ENCODE assay signal across 1 cellular context in the genomic region with DNA sequence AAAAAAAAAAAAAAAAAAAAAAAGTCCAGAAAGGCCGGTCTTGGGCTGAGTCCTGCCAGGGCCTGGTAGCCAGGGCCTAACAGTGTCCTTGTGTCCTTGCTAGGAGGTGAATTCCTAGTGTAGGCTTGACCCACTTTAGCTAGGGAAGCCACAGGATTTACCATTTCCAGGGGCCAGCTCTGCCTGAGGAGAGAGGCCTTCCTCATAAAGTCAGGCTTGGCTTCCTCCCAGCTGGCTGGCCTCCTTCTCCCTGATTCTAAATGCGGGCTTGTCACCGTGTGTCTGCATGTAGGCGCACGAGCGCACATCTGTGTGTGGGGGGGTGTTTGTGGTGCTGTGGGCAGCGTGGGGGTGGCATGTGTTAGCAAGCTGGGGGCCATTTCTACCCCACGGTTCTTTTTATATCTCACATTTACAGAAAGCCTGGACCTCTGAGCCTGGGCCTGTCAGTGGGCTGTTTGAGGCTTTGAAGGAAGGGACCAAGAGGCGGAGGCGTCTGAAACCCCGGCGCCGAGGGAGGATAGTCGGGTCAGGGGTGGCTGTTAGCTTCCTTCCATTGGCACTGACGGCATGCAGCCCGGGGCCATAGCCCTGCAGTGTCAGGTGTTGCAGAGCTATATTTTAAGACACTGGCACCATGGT.
TF ChIP-seq lines count a peak whose summit lies in the region.

No MANE protein-coding gene starts in this region.

TF ChIP-seq in SK-N-SH treated with all-trans-retinoic acid at 6 μM for 48 hours, 23 proteins besides CTCF, POLR2A, EP300 and RAD21 (continued from another document):
- TF ChIP-seq, protein P1, sequence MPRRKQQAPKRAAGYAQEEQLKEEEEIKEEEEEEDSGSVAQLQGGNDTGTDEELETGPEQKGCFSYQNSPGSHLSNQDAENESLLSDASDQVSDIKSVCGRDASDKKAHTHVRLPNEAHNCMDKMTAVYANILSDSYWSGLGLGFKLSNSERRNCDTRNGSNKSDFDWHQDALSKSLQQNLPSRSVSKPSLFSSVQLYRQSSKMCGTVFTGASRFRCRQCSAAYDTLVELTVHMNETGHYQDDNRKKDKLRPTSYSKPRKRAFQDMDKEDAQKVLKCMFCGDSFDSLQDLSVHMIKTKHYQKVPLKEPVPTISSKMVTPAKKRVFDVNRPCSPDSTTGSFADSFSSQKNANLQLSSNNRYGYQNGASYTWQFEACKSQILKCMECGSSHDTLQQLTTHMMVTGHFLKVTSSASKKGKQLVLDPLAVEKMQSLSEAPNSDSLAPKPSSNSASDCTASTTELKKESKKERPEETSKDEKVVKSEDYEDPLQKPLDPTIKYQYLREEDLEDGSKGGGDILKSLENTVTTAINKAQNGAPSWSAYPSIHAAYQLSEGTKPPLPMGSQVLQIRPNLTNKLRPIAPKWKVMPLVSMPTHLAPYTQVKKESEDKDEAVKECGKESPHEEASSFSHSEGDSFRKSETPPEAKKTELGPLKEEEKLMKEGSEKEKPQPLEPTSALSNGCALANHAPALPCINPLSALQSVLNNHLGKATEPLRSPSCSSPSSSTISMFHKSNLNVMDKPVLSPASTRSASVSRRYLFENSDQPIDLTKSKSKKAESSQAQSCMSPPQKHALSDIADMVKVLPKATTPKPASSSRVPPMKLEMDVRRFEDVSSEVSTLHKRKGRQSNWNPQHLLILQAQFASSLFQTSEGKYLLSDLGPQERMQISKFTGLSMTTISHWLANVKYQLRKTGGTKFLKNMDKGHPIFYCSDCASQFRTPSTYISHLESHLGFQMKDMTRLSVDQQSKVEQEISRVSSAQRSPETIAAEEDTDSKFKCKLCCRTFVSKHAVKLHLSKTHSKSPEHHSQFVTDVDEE (CRISPR knock-in tag; IDR thresholded peaks at IDR 0.05): no peak
- TF ChIP-seq TCF4 (CRISPR knock-in tag; IDR thresholded peaks at IDR 0.05; ENCODE audit: borderline replicate concordance) (no peak), GLIS3 (CRISPR knock-in tag; IDR thresholded peaks at IDR 0.05) (no peak)
